In genomic region chr19:3617463-3617862, GRCh38 we compare ENCODE assay signal across 17 cellular contexts. TPM values are rescaled to one million over a fixed set of nuclear protein-coding genes. Genes with fewer than 3 reads are reported as not detected.
DNase-seq lines count a peak whose midpoint lies in the region; ATAC-seq and TF ChIP-seq lines count a peak whose summit lies in the region.
"Had no signal": no experiment of that assay in that cellular context is flagged by ENCODE, and none has a peak within 500 bp of the region (broad histone marks: within the 10 kb centered on the region; RNA-seq: fewer than 3 reads in every experiment).

No MANE protein-coding gene starts in this region.

- H3K4me3 ChIP-seq in naive thymus-derived CD4-positive, alpha-beta T cell (ENCODE audit: low read length): no peak overlapping the region
- no peak overlapping the region for H3K4me3 ChIP-seq in prostate gland
- H3K4me3 ChIP-seq: adrenal gland had no signal

- peak; percentile 52 for ATAC-seq in naive thymus-derived CD4-positive, alpha-beta T cell
- no peak for ATAC-seq in HG03439 (IDR thresholded peaks at IDR 0.05; ENCODE audit: unreplicated experiment)

- peaks cover 0 to 73% (median 0%) of the 10 kb centered on the region in 3 experiments for H3K36me3 ChIP-seq in naive thymus-derived CD4-positive, alpha-beta T cell (ENCODE audit: control insufficient read depth in 2 of 3, insufficient read depth in 3 of 3, low read length in 3 of 3)
- H3K36me3 ChIP-seq in prostate gland: peaks cover 0 to 6% of the 10 kb centered on the region in 2 donors

- CTCF ChIA-PET in naive thymus-derived CD4-positive, alpha-beta T cell (lab: Charles Lee): interaction anchor here (1.0 to 1.1 kb wide), 3 partner anchors 13 to 33 kb away, joined by 3 read pairs; no protein-coding TSS in a partner anchor

- TF ChIP-seq POLR2A in prostate gland (IDR thresholded peaks at IDR 0.05): no peak

- H3K27me3 Mint-ChIP-seq in T-helper 1 cell treated with Interleukin-12 subunit alpha and Interleukin-12 subunit beta and Interleukin-4 antibody, amounts not matched to agents 30 μg/mL and 1 μg/mL, for 36 hours (ENCODE audit: low read depth): no peaks in the 10 kb centered on the region
- no peaks in the 10 kb centered on the region for H3K27me3 Mint-ChIP-seq in activated naive CD4-positive, alpha-beta T cell treated with anti-CD3 and anti-CD28 coated beads, Interleukin-2, amount 50 U/mL, for 24 hours
- H3K27me3 Mint-ChIP-seq in naive thymus-derived CD4-positive, alpha-beta T cell: no peaks in the 10 kb centered on the region
- H3K27me3 Mint-ChIP-seq: central memory CD8-positive, alpha-beta T cell; type B pancreatic cell had no signal

- no peaks in the 10 kb centered on the region for H3K9me3 ChIP-seq in naive thymus-derived CD4-positive, alpha-beta T cell (ENCODE audit: control insufficient read depth in 2 of 3, low read length in 3 of 3)
- H3K9me3 ChIP-seq in prostate gland: no peaks in the 10 kb centered on the region
- H3K9me3 ChIP-seq: adrenal gland had no signal

- WGBS in prostate gland: 62% methylated on average over 18 of the region's 19 CpGs

- intact Hi-C loops in naive thymus-derived CD4-positive, alpha-beta T cell (cut with micrococcal nuclease): loop anchor here in 1 of 2 donors (1.0 kb wide), 1 partner anchor 10 kb away; no protein-coding TSS in a partner anchor
- intact Hi-C loops in prostate gland (cut with DNase I): loop anchor here (5.0 to 10.0 kb wide), 2 partner anchors 70 to 313 kb away; no protein-coding TSS in a partner anchor

- H3K4me3 Mint-ChIP-seq in T-helper 1 cell treated with Interleukin-12 subunit alpha and Interleukin-12 subunit beta and Interleukin-4 antibody, amounts not matched to agents 30 μg/mL and 1 μg/mL, for 36 hours: no peak overlapping the region
- H3K4me3 Mint-ChIP-seq in activated naive CD4-positive, alpha-beta T cell treated with anti-CD3 and anti-CD28 coated beads, Interleukin-2, amount 50 U/mL, for 24 hours: peak overlapping the region; percentile 39
- peak overlapping the region in 8 of 10 donors; percentile 28 to 76 (median 60) for H3K4me3 Mint-ChIP-seq in naive thymus-derived CD4-positive, alpha-beta T cell
- H3K4me3 Mint-ChIP-seq: central memory CD8-positive, alpha-beta T cell; type B pancreatic cell had no signal

- no peaks in the 10 kb centered on the region for H3K9me3 Mint-ChIP-seq in T-helper 1 cell treated with Interleukin-12 subunit alpha and Interleukin-12 subunit beta and Interleukin-4 antibody, amounts not matched to agents 30 μg/mL and 1 μg/mL, for 36 hours
- H3K9me3 Mint-ChIP-seq in activated naive CD4-positive, alpha-beta T cell treated with anti-CD3 and anti-CD28 coated beads, Interleukin-2, amount 50 U/mL, for 24 hours: no peaks in the 10 kb centered on the region
- H3K9me3 Mint-ChIP-seq in naive thymus-derived CD4-positive, alpha-beta T cell: no peaks in the 10 kb centered on the region
- H3K9me3 Mint-ChIP-seq: central memory CD8-positive, alpha-beta T cell; type B pancreatic cell had no signal

- DNase-seq in T-helper 1 cell (no peak), GDM1 (lab: John Stamatoyannopoulos, UW) (peak; percentile 71), LoVo (ENCODE audit: low spot score) (no peak), prostate gland (ENCODE audit: low spot score) (no peak)
- peak in 6 of 9 donors; percentile 26 to 45 (median 36) for DNase-seq in naive thymus-derived CD4-positive, alpha-beta T cell
- DNase-seq: 8988T; glutamatergic neuron; MV-4-11; stimulated activated CD4-positive, alpha-beta T cell treated with anti-CD3 and anti-CD28 coated beads, Interleukin-1b, Interleukin-23, amount 100 ng/mL, for 48 hours had no signal

- H3K4me1 ChIP-seq in naive thymus-derived CD4-positive, alpha-beta T cell (ENCODE audit: control insufficient read depth in 2 of 2, insufficient read depth in 2 of 2, low read length in 2 of 2): peaks cover 0 to 13% of the 10 kb centered on the region in 2 donors
- H3K4me1 ChIP-seq in prostate gland (replicated peaks): no peaks in the 10 kb centered on the region

- H3K27me3 ChIP-seq in naive thymus-derived CD4-positive, alpha-beta T cell (ENCODE audit: control insufficient read depth in 2 of 2, insufficient read depth in 2 of 2, low read length in 2 of 2): no peaks in the 10 kb centered on the region
- H3K27me3 ChIP-seq in prostate gland (replicated peaks; ENCODE audit: insufficient read depth): no peaks in the 10 kb centered on the region
- H3K27me3 ChIP-seq: adrenal gland had no signal

- H3K27ac Mint-ChIP-seq in T-helper 1 cell treated with Interleukin-12 subunit alpha and Interleukin-12 subunit beta and Interleukin-4 antibody, amounts not matched to agents 30 μg/mL and 1 μg/mL, for 36 hours: peak overlapping the region; percentile 15
- peak overlapping the region; percentile 35 for H3K27ac Mint-ChIP-seq in activated naive CD4-positive, alpha-beta T cell treated with anti-CD3 and anti-CD28 coated beads, Interleukin-2, amount 50 U/mL, for 24 hours
- peak overlapping the region in 7 of 9 donors; percentile 20 to 71 (median 58) for H3K27ac Mint-ChIP-seq in naive thymus-derived CD4-positive, alpha-beta T cell
- H3K27ac Mint-ChIP-seq: type B pancreatic cell had no signal

- POLR2A ChIA-PET in naive thymus-derived CD4-positive, alpha-beta T cell (lab: Charles Lee): no interaction called here

- peaks cover 3% of the 10 kb centered on the region for H3K4me1 Mint-ChIP-seq in T-helper 1 cell treated with Interleukin-12 subunit alpha and Interleukin-12 subunit beta and Interleukin-4 antibody, amounts not matched to agents 30 μg/mL and 1 μg/mL, for 36 hours (ENCODE audit: low read depth)
- H3K4me1 Mint-ChIP-seq in activated naive CD4-positive, alpha-beta T cell treated with anti-CD3 and anti-CD28 coated beads, Interleukin-2, amount 50 U/mL, for 24 hours: peaks cover 14% of the 10 kb centered on the region
- H3K4me1 Mint-ChIP-seq in naive thymus-derived CD4-positive, alpha-beta T cell: peaks cover 0 to 19% (median 12%) of the 10 kb centered on the region in 7 donors

- TF ChIP-seq CTCF in prostate gland (IDR thresholded peaks at IDR 0.05): no peak

- H3K27ac ChIP-seq in naive thymus-derived CD4-positive, alpha-beta T cell (ENCODE audit: low read depth, low read length): no peak overlapping the region
- no peak overlapping the region for H3K27ac ChIP-seq in prostate gland
- H3K27ac ChIP-seq: epithelial cell of prostate had no signal

- no peaks in the 10 kb centered on the region for H3K36me3 Mint-ChIP-seq in T-helper 1 cell treated with Interleukin-12 subunit alpha and Interleukin-12 subunit beta and Interleukin-4 antibody, amounts not matched to agents 30 μg/mL and 1 μg/mL, for 36 hours (ENCODE audit: low read depth)
- no peaks in the 10 kb centered on the region for H3K36me3 Mint-ChIP-seq in activated naive CD4-positive, alpha-beta T cell treated with anti-CD3 and anti-CD28 coated beads, Interleukin-2, amount 50 U/mL, for 24 hours
- peaks cover 0 to 2% (median 0%) of the 10 kb centered on the region in 5 donors for H3K36me3 Mint-ChIP-seq in naive thymus-derived CD4-positive, alpha-beta T cell
- H3K36me3 Mint-ChIP-seq: type B pancreatic cell had no signal

RNA-seq across cellular contexts. Expression of gene CACTIN, which starts 9.1 kb away (rescaled TPM):
- 10 to 100 TPM; 35.4 to 46.7 (median 37.1) TPM for total RNA-seq in naive thymus-derived CD4-positive, alpha-beta T cell
- polyA plus RNA-seq in naive thymus-derived CD4-positive, alpha-beta T cell: 10 to 100 TPM in 1 of 2 donors, 1 to 10 TPM in 1; 9.5 to 22.2 TPM
- total RNA-seq in prostate gland: 10 to 100 TPM; 38.2 to 52.8 TPM

RNA-seq across cellular contexts. Expression of gene TBXA2R, which starts 10.8 kb away (rescaled TPM):
- 1 to 10 TPM in 4 of 5 experiments, under 1 TPM in 1; 0.73 to 5.9 (median 4.1) TPM for total RNA-seq in naive thymus-derived CD4-positive, alpha-beta T cell
- polyA plus RNA-seq in naive thymus-derived CD4-positive, alpha-beta T cell: 1 to 10 TPM; 6.4 to 9.0 TPM
- total RNA-seq in prostate gland: 1 to 10 TPM; 1.1 to 4.0 TPM

RNA-seq across cellular contexts. Expression of gene GIPC3, which starts 32.2 kb away (rescaled TPM):
- total RNA-seq in naive thymus-derived CD4-positive, alpha-beta T cell: 1 to 10 TPM in 4 of 5 experiments, under 1 TPM in 1; 0.85 to 3.3 (median 2.9) TPM
- polyA plus RNA-seq in naive thymus-derived CD4-positive, alpha-beta T cell: 1 to 10 TPM; 1.3 to 1.5 TPM
- 1 to 10 TPM in 1 of 2 donors, under 1 TPM in 1; 0.36 to 1.9 TPM for total RNA-seq in prostate gland
- total RNA-seq: G401 had no signal

RNA-seq across cellular contexts. Expression of gene HMG20B, which starts 44.7 kb away (rescaled TPM):
- total RNA-seq in naive thymus-derived CD4-positive, alpha-beta T cell: 10 to 100 TPM; 37.9 to 63.7 (median 53.0) TPM
- 10 to 100 TPM; 50.6 to 65.6 TPM for polyA plus RNA-seq in naive thymus-derived CD4-positive, alpha-beta T cell
- total RNA-seq in prostate gland: 100 to 1,000 TPM; 184 to 369 TPM

Comparison
In these comparisons a context has a peak if more than half of its experiments do, and no peak if none do; other contexts are left out.
1. DNase-seq: peak in GDM1 (single experiment) and naive thymus-derived CD4-positive, alpha-beta T cell (6 of 9); none in T-helper 1 cell (0 of 5), LoVo (single experiment) and prostate gland (single experiment).
2. Peak in every context shown above with its lines, with median percentiles within 50 percentile points of each other: H3K27ac Mint-ChIP-seq.